25 cellular contexts compared by ENCODE assay signal in genomic region chr12:124338448-124338847, GRCh38. TPM values are rescaled to one million over a fixed set of nuclear protein-coding genes. Genes with fewer than 3 reads are reported as not detected.
A peak's percentile ranks its signal among the peaks of the same experiment; 100 is the strongest.
DNase-seq lines count a peak whose midpoint lies in the region; ATAC-seq, FAIRE-seq and TF ChIP-seq lines count a peak whose summit lies in the region.
"Had no signal": no experiment of that assay in that cellular context is flagged by ENCODE, and none has a peak within 500 bp of the region (broad histone marks: within the 10 kb centered on the region; RNA-seq: fewer than 3 reads in every experiment).

No MANE protein-coding gene starts in this region.

- no peak overlapping the region for H2AFZ ChIP-seq in endothelial cell of umbilical vein (ENCODE audit: low read depth, low read length)
- H2AFZ ChIP-seq: PC-9 had no signal

- dilution Hi-C loops in endothelial cell of umbilical vein (cut with MboI; ENCODE audit: extremely low pct_ligation_motif_present, low sequenced_read_pairs) = no loop called here

- peaks cover 24% of the 10 kb centered on the region for H3K36me3 ChIP-seq in Panc1 (ENCODE audit: control insufficient read depth, insufficient read depth, low read length)
- peaks cover 25 to 37% of the 10 kb centered on the region in 2 experiments for H3K36me3 ChIP-seq in endothelial cell of umbilical vein (ENCODE audit: control insufficient read depth in 2 of 2, extremely low read depth in 1 of 2, insufficient read depth in 2 of 2, low read length in 2 of 2)

- CTCF ChIA-PET in activated naive CD4-positive, alpha-beta T cell treated with anti-CD3 and anti-CD28 coated beads for 36 hours (lab: Charles Lee) = interaction anchor here (0.7 kb wide), 1 partner anchor 19 kb away, joined by 3 read pairs; no protein-coding TSS in a partner anchor
- CTCF ChIA-PET in Panc1 (lab: Charles Lee) = interaction anchor here (0.6 kb wide), 1 partner anchor 13 kb away, joined by 3 read pairs; no protein-coding TSS in a partner anchor
- CTCF ChIA-PET in endothelial cell of umbilical vein (lab: Charles Lee) = interaction anchor here (0.6 to 1.8 kb wide), 4 partner anchors 8 to 302 kb away, joined by 3 to 5 read pairs (median 4); no protein-coding TSS in a partner anchor

- intact Hi-C loops in activated naive CD4-positive, alpha-beta T cell treated with anti-CD3 and anti-CD28 coated beads for 36 hours (cut with micrococcal nuclease) = no loop called here
- intact Hi-C loops in Panc1 (cut with micrococcal nuclease; ENCODE audit: unreplicated experiment) = no loop called here
- intact Hi-C loops in endothelial cell of umbilical vein (cut with micrococcal nuclease) = no loop called here

- H3K9ac ChIP-seq in endothelial cell of umbilical vein (replicated peaks; ENCODE audit: extremely low read depth, insufficient read depth, low read length) = no peak overlapping the region
- H3K9ac ChIP-seq: BLaER1 had no signal

- peak overlapping the region; percentile 42 for H3K27ac Mint-ChIP-seq in activated naive CD4-positive, alpha-beta T cell treated with anti-CD3 and anti-CD28 coated beads, Interleukin-2, amount 50 U/mL, for 24 hours
- H3K27ac Mint-ChIP-seq in activated naive CD4-positive, alpha-beta T cell treated with anti-CD3 and anti-CD28 coated beads for 36 hours = no peak overlapping the region
- H3K27ac Mint-ChIP-seq: IgD-negative memory B cell had no signal

- H3K27me3 ChIP-seq in Panc1 (ENCODE audit: control insufficient read depth, insufficient read depth, low read length) (no peaks in the 10 kb centered on the region), endothelial cell of umbilical vein (ENCODE audit: control insufficient read depth in 2 of 2, insufficient read depth in 2 of 2, low read length in 2 of 2) (no peaks in the 10 kb centered on the region)
- H3K27me3 ChIP-seq: BLaER1, SJCRH30 had no signal

- H3K27ac ChIP-seq in Panc1 (ENCODE audit: low read length) (no peak overlapping the region), endothelial cell of umbilical vein (ENCODE audit: insufficient read depth, low read depth, low read length) (no peak overlapping the region)
- H3K27ac ChIP-seq: BLaER1, PC-9, SJCRH30 had no signal

- no peaks in the 10 kb centered on the region for H3K79me2 ChIP-seq in endothelial cell of umbilical vein (ENCODE audit: control insufficient read depth, insufficient read depth, low read length)

- no peaks in the 10 kb centered on the region for H3K4me1 Mint-ChIP-seq in activated naive CD4-positive, alpha-beta T cell treated with anti-CD3 and anti-CD28 coated beads, Interleukin-2, amount 50 U/mL, for 24 hours
- no peaks in the 10 kb centered on the region for H3K4me1 Mint-ChIP-seq in activated naive CD4-positive, alpha-beta T cell treated with anti-CD3 and anti-CD28 coated beads for 36 hours (ENCODE audit: low read depth)
- H3K4me1 Mint-ChIP-seq: CD4-positive, alpha-beta memory T cell had no signal

- no peaks in the 10 kb centered on the region for H3K9me1 ChIP-seq in endothelial cell of umbilical vein (replicated peaks; ENCODE audit: control insufficient read depth, extremely low read depth, insufficient read depth, low read length)

- TF ChIP-seq CTCF in Panc1 (IDR thresholded peaks at IDR 0.05) (no peak), endothelial cell of umbilical vein (IDR thresholded peaks at IDR 0.05; ENCODE audit: extremely low read depth in 1 of 2, insufficient read depth in 1 of 2, low read depth in 1 of 2, low read length in 2 of 2) (no peak)

- no peak overlapping the region for H3K4me3 Mint-ChIP-seq in activated naive CD4-positive, alpha-beta T cell treated with anti-CD3 and anti-CD28 coated beads, Interleukin-2, amount 50 U/mL, for 24 hours
- H3K4me3 Mint-ChIP-seq in activated naive CD4-positive, alpha-beta T cell treated with anti-CD3 and anti-CD28 coated beads for 36 hours = no peak overlapping the region
- H3K4me3 Mint-ChIP-seq: CD4-positive, alpha-beta memory T cell; IgD-negative memory B cell had no signal

- H3K9me3 Mint-ChIP-seq in activated naive CD4-positive, alpha-beta T cell treated with anti-CD3 and anti-CD28 coated beads, Interleukin-2, amount 50 U/mL, for 24 hours = no peaks in the 10 kb centered on the region
- no peaks in the 10 kb centered on the region for H3K9me3 Mint-ChIP-seq in activated naive CD4-positive, alpha-beta T cell treated with anti-CD3 and anti-CD28 coated beads for 36 hours
- H3K9me3 Mint-ChIP-seq: CD4-positive, alpha-beta memory T cell had no signal

- peak; percentile 48; the same call in 1 of the 2 replicates for ATAC-seq in Panc1
- no peak for ATAC-seq in GM19395 (IDR thresholded peaks at IDR 0.05; ENCODE audit: unreplicated experiment)
- no peak for ATAC-seq in GM19324 (IDR thresholded peaks at IDR 0.05; ENCODE audit: low FRiP score, unreplicated experiment)
- ATAC-seq: GM12878 had no signal

- H3K9me3 ChIP-seq in Panc1 (ENCODE audit: control insufficient read depth, insufficient read depth, low read depth, low read length) (no peaks in the 10 kb centered on the region), endothelial cell of umbilical vein (replicated peaks; ENCODE audit: control insufficient read depth, insufficient read depth, low read length) (no peaks in the 10 kb centered on the region)
- H3K9me3 ChIP-seq: BLaER1, SJCRH30 had no signal

- no peaks in the 10 kb centered on the region for H3K27me3 Mint-ChIP-seq in activated naive CD4-positive, alpha-beta T cell treated with anti-CD3 and anti-CD28 coated beads, Interleukin-2, amount 50 U/mL, for 24 hours
- no peaks in the 10 kb centered on the region for H3K27me3 Mint-ChIP-seq in activated naive CD4-positive, alpha-beta T cell treated with anti-CD3 and anti-CD28 coated beads for 36 hours (ENCODE audit: low read depth)
- H3K27me3 Mint-ChIP-seq: CD4-positive, alpha-beta memory T cell; IgD-negative memory B cell had no signal

- H3K4me2 ChIP-seq in endothelial cell of umbilical vein (ENCODE audit: insufficient read depth, low read length) = no peak overlapping the region
- H3K4me2 ChIP-seq: BLaER1, PC-9 had no signal

- in situ Hi-C loops in Panc1 (cut with HindIII; ENCODE audit: low pct_unique_long_range_greater_than_20kb, low sequenced_read_pairs) = no loop called here

- no peak for TF ChIP-seq POLR2A in endothelial cell of umbilical vein (IDR thresholded peaks at IDR 0.05; ENCODE audit: low read depth, low read length)

- DNase-seq in activated naive CD4-positive, alpha-beta T cell treated with anti-CD3 and anti-CD28 coated beads for 36 hours = no peak
- DNase-seq in Panc1 (ENCODE audit: low read depth, low spot score) (no peak), endothelial cell of umbilical vein (ENCODE audit: low read depth, low spot score) (no peak), urothelium cell line (ENCODE audit: low spot score) (peak; percentile 33)
- DNase-seq in stimulated activated naive CD4-positive, alpha-beta T cell (lab: John Stamatoyannopoulos, UW) = no peak
- DNase-seq: CD4-positive, alpha-beta memory T cell; DMS153; Kasumi-1; NCI-H1092 treated with DMSO at 0.1 percent for 48 hours; NCI-H146; NCI-H2029 treated with DMSO at 0.1 percent for 48 hours; NCI-H2171; NCI-H526; PC-9; SJCRH30 had no signal

- no peaks in the 10 kb centered on the region for H4K20me1 ChIP-seq in endothelial cell of umbilical vein (replicated peaks; ENCODE audit: control insufficient read depth, extremely low read depth, insufficient read depth, low read length)

- H3K4me3 ChIP-seq in Panc1 (ENCODE audit: low read depth in 2 of 2, low read length in 2 of 2) (no peak overlapping the region), endothelial cell of umbilical vein (replicated peaks in 1 of 3; ENCODE audit: insufficient read depth in 1 of 3, low read depth in 1 of 3, low read length in 3 of 3) (no peak overlapping the region)
- H3K4me3 ChIP-seq: BLaER1, GM12878, PC-9, SJCRH30 had no signal

- H3K4me1 ChIP-seq in Panc1 (ENCODE audit: control insufficient read depth, insufficient read depth, low read length) (no peaks in the 10 kb centered on the region), endothelial cell of umbilical vein (ENCODE audit: control insufficient read depth, extremely low read depth, insufficient read depth, low read length) (no peaks in the 10 kb centered on the region)
- H3K4me1 ChIP-seq: BLaER1, SJCRH30 had no signal

- FAIRE-seq in endothelial cell of umbilical vein (lab: Jason Lieb, UNC) (no peak), urothelium cell line (lab: Jason Lieb, UNC) (no peak)
- FAIRE-seq: GM12878, GM19239, H1 had no signal

- peaks cover 15% of the 10 kb centered on the region for H3K36me3 Mint-ChIP-seq in activated naive CD4-positive, alpha-beta T cell treated with anti-CD3 and anti-CD28 coated beads, Interleukin-2, amount 50 U/mL, for 24 hours
- peaks cover 27% of the 10 kb centered on the region for H3K36me3 Mint-ChIP-seq in activated naive CD4-positive, alpha-beta T cell treated with anti-CD3 and anti-CD28 coated beads for 36 hours (ENCODE audit: low read depth)

- POLR2A ChIA-PET in Panc1 (lab: Charles Lee) = no interaction called here
- POLR2A ChIA-PET in endothelial cell of umbilical vein (lab: Charles Lee) = no interaction called here

- BruUV-seq in Panc1 (replicated peaks; lab: Mats Ljungman, UMichigan) (no TSS peak), endothelial cell of umbilical vein (replicated peaks; lab: Mats Ljungman, UMichigan) (no TSS peak)

TF ChIP-seq in endothelial cell of umbilical vein, 7 proteins besides CTCF, POLR2A, EP300 and RAD21 (continues in another document):
- no peak for TF ChIP-seq EZH2 (IDR thresholded peaks at IDR 0.05; ENCODE audit: borderline replicate concordance, low read depth, low read length, severe bottlenecking)
- no peak for TF ChIP-seq GATA2 (IDR thresholded peaks at IDR 0.05; ENCODE audit: insufficient read depth, insufficient read length, low read depth, low read length)
- TF ChIP-seq FOS (IDR thresholded peaks at IDR 0.05; ENCODE audit: borderline replicate concordance, insufficient read depth, low read length) = no peak
- no peak for TF ChIP-seq JUN (IDR thresholded peaks at IDR 0.05; ENCODE audit: borderline replicate concordance, insufficient read depth, insufficient read length, low read depth)
- peak; percentile 20 for TF ChIP-seq POLR2AphosphoS5 (IDR thresholded peaks at IDR 0.05; ENCODE audit: insufficient read depth, low read depth, low read length)

RNA-seq across cellular contexts. Expression of gene RFLNA, which starts 43.6 kb away (rescaled TPM):
- not detected for total RNA-seq in activated naive CD4-positive, alpha-beta T cell treated with anti-CD3 and anti-CD28 coated beads for 36 hours
- total RNA-seq in Panc1 (2021; ENCODE audit: unreplicated experiment) (5.4 TPM), endothelial cell of umbilical vein (3.4 and 19.7 TPM in 2 replicates)
- 21.4 TPM for polyA plus RNA-seq in Panc1 (2012; ENCODE audit: insufficient read length)
- polyA plus RNA-seq in endothelial cell of umbilical vein = 24.5 and 51.1 TPM in 2 replicates
- polyA plus RNA-seq in endothelial cell of umbilical vein (2011; cell fraction: cytosol; rRNA removed) = 28.4 and 36.0 TPM in 2 replicates
- polyA plus RNA-seq in endothelial cell of umbilical vein (2011; cell fraction: nucleus; rRNA removed) = 22.4 and 26.9 TPM in 2 replicates
- 107 and 123 TPM in 2 replicates for polyA plus RNA-seq in endothelial cell of umbilical vein (2012)
- polyA minus RNA-seq in endothelial cell of umbilical vein = 22.9 and 29.5 TPM in 2 replicates
- polyA minus RNA-seq in endothelial cell of umbilical vein (2011; cell fraction: cytosol; rRNA and poly(A)+ RNA removed) = not detected
- 4.8 and 10.7 TPM in 2 replicates for polyA minus RNA-seq in endothelial cell of umbilical vein (2011; cell fraction: nucleus; rRNA and poly(A)+ RNA removed)
- total RNA-seq: A172; CD4-positive, alpha-beta memory T cell; GM12878; HT1080; PC-9 had no signal
- polyA plus RNA-seq: CD4-positive, alpha-beta memory T cell; IgD-negative memory B cell had no signal
